Comparison of ENCODE assay signal across 31 cellular contexts in the genomic region with DNA sequence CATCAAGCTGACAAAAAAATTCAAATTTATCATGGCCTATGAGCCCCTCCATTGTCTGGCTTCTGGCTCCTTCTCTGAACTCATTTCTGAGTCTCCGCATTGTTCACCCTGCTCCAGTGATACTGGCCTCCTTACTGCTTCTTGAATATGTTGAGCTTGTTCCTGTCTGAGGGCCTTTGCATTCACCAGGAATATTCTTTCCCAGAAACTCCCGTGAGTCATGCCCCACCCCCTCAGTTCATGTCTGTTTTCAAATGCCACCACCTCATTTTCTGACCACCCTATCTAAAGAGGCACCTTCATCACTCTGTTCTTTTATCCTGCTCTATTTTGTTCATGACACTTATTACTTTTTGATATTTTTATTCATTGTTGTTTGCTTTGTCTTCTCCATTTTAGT.
DNase-seq lines count a peak whose midpoint lies in the region; ATAC-seq, FAIRE-seq and TF ChIP-seq lines count a peak whose summit lies in the region.
"Had no signal": no experiment of that assay in that cellular context is flagged by ENCODE, and none has a peak within 500 bp of the region (broad histone marks: within the 10 kb centered on the region; RNA-seq: fewer than 3 reads in every experiment).

No MANE protein-coding gene starts in this region.

- intact Hi-C loops in Panc1 (cut with micrococcal nuclease; ENCODE audit: unreplicated experiment): no loop called here

- H3K36me3 Mint-ChIP-seq in chondrocyte (ENCODE audit: low read depth): peaks cover 6% of the 10 kb centered on the region
- peaks cover 3% of the 10 kb centered on the region for H3K36me3 Mint-ChIP-seq in mesothelial cell of epicardium

- POLR2A ChIA-PET in Panc1 (lab: Charles Lee): no interaction called here

- TF ChIP-seq CTCF in Panc1 (IDR thresholded peaks at IDR 0.05): no peak
- TF ChIP-seq CTCF in chondrocyte (IDR thresholded peaks at IDR 0.05): no peak
- no peak for TF ChIP-seq CTCF in mesothelial cell of epicardium (IDR thresholded peaks at IDR 0.05; ENCODE audit: unreplicated experiment)

- no TSS peak for BruUV-seq in Panc1 (replicated peaks; lab: Mats Ljungman, UMichigan)

- no peaks in the 10 kb centered on the region for H3K27me3 Mint-ChIP-seq in chondrocyte (ENCODE audit: low read depth)
- H3K27me3 Mint-ChIP-seq in mesothelial cell of epicardium (ENCODE audit: low read depth): no peaks in the 10 kb centered on the region
- H3K27me3 Mint-ChIP-seq: activated CD4-positive, alpha-beta T cell treated with anti-CD3 and anti-CD28 coated beads, Interleukin-2, amount 10 ng/mL, durations not matched to agents 24 days and 14 days; activated T-cell treated with anti-CD3 and anti-CD28 coated beads, Interleukin-2, amount 50 U/mL, for 24 hours; CD8-positive, alpha-beta memory T cell; stimulated activated naive CD8-positive, alpha-beta T cell treated with anti-CD3 and anti-CD28 coated beads, Interleukin-15, amount 100 ng/mL, for 72 hours had no signal

- H3K4me1 Mint-ChIP-seq in chondrocyte (ENCODE audit: low read depth): peaks cover 67% of the 10 kb centered on the region
- H3K4me1 Mint-ChIP-seq in mesothelial cell of epicardium: peaks cover 44% of the 10 kb centered on the region
- H3K4me1 Mint-ChIP-seq: CD8-positive, alpha-beta memory T cell had no signal

- no peaks in the 10 kb centered on the region for H3K27me3 ChIP-seq in Panc1 (ENCODE audit: control insufficient read depth, insufficient read depth, low read length)
- H3K27me3 ChIP-seq: adrenal gland, gastrocnemius medialis, thyroid gland had no signal

- no peaks in the 10 kb centered on the region for H3K36me3 ChIP-seq in Panc1 (ENCODE audit: control insufficient read depth, insufficient read depth, low read length)
- H3K36me3 ChIP-seq: adrenal gland, cardiac muscle cell, gastrocnemius medialis, thyroid gland had no signal

- H3K4me3 Mint-ChIP-seq in chondrocyte (ENCODE audit: unreplicated experiment) (no peak overlapping the region), mesothelial cell of epicardium (no peak overlapping the region)
- H3K4me3 Mint-ChIP-seq: activated CD4-positive, alpha-beta T cell treated with anti-CD3 and anti-CD28 coated beads, Interleukin-2, amount 10 ng/mL, durations not matched to agents 24 days and 14 days; activated T-cell treated with anti-CD3 and anti-CD28 coated beads, Interleukin-2, amount 50 U/mL, for 24 hours; CD8-positive, alpha-beta memory T cell; stimulated activated naive CD8-positive, alpha-beta T cell treated with anti-CD3 and anti-CD28 coated beads, Interleukin-15, amount 100 ng/mL, for 72 hours had no signal

- ATAC-seq in Panc1 (no peak), GM18907 (IDR thresholded peaks at IDR 0.05; ENCODE audit: unreplicated experiment) (no peak), HG02852 (IDR thresholded peaks at IDR 0.05; ENCODE audit: unreplicated experiment) (no peak)
- ATAC-seq: A549; gastrocnemius medialis; HCT116; left lobe of liver; psoas muscle; Right ventricle myocardium inferior; SK-N-SH treated with all-trans-retinoic acid at 6 μM for 48 hours; stimulated activated naive CD8-positive, alpha-beta T cell treated with anti-CD3 and anti-CD28 coated beads, Interleukin-15, amount 100 ng/mL, for 72 hours had no signal

- FAIRE-seq in H54 (lab: Jason Lieb, UNC): no peak
- FAIRE-seq: A549 had no signal

- no peaks in the 10 kb centered on the region; the same call in 1 of the 2 replicates for H3K4me1 ChIP-seq in Panc1 (ENCODE audit: control insufficient read depth, insufficient read depth, low read length)
- H3K4me1 ChIP-seq: adrenal gland, gastrocnemius medialis, psoas muscle, thyroid gland had no signal

- in situ Hi-C loops in Panc1 (cut with HindIII; ENCODE audit: low pct_unique_long_range_greater_than_20kb, low sequenced_read_pairs): no loop called here

- CTCF ChIA-PET in Panc1 (lab: Charles Lee): no interaction called here

- H3K27ac Mint-ChIP-seq in chondrocyte (ENCODE audit: unreplicated experiment) (peak overlapping the region; percentile 80), mesothelial cell of epicardium (peak overlapping the region; percentile 44)
- H3K27ac Mint-ChIP-seq: activated CD4-positive, alpha-beta T cell treated with anti-CD3 and anti-CD28 coated beads, Interleukin-2, amount 10 ng/mL, durations not matched to agents 24 days and 14 days; activated T-cell treated with anti-CD3 and anti-CD28 coated beads, Interleukin-2, amount 50 U/mL, for 24 hours had no signal

- no peak overlapping the region for H3K4me3 ChIP-seq in Panc1 (ENCODE audit: low read depth in 2 of 2, low read length in 2 of 2)
- H3K4me3 ChIP-seq: A549, adrenal gland, cardiac muscle cell, coronary artery, gastrocnemius medialis, psoas muscle, thyroid gland had no signal

- TF ChIP-seq POLR2A in H54 (IDR thresholded peaks at IDR 0.05; ENCODE audit: low read depth, low read length): no peak

- H3K27ac ChIP-seq in Panc1 (ENCODE audit: low read length): peak overlapping the region; percentile 11; the same call in 1 of the 2 replicates
- H3K27ac ChIP-seq: adrenal gland, cardiac muscle cell, coronary artery, gastrocnemius medialis, psoas muscle, thyroid gland, VCaP had no signal

- H3K9me3 Mint-ChIP-seq in chondrocyte (ENCODE audit: low read depth) (peaks cover 7% of the 10 kb centered on the region), mesothelial cell of epicardium (peaks cover 14% of the 10 kb centered on the region)
- H3K9me3 Mint-ChIP-seq: activated T-cell treated with anti-CD3 and anti-CD28 coated beads, Interleukin-2, amount 50 U/mL, for 24 hours; CD8-positive, alpha-beta memory T cell; stimulated activated naive CD8-positive, alpha-beta T cell treated with anti-CD3 and anti-CD28 coated beads, Interleukin-15, amount 100 ng/mL, for 72 hours had no signal

- H3K9me3 ChIP-seq in Panc1 (ENCODE audit: control insufficient read depth, insufficient read depth, low read depth, low read length): no peaks in the 10 kb centered on the region
- H3K9me3 ChIP-seq: A549, adrenal gland, gastrocnemius medialis, psoas muscle, thyroid gland had no signal

- DNase-seq in COLO829 (ENCODE audit: low spot score) (peak; percentile 17), Panc1 (ENCODE audit: low read depth, low spot score) (no peak), chondrocyte (ENCODE audit: low spot score) (no peak), mesothelial cell of epicardium (ENCODE audit: low spot score in 2 of 2, unreplicated experiment in 2 of 2) (no peak), H54 (ENCODE audit: insufficient read length, low spot score) (no peak), AG08395 (ENCODE audit: low spot score) (no peak)
- DNase-seq: activated CD4-positive, alpha-beta T cell treated with anti-CD3 and anti-CD28 coated beads, Interleukin-2, amount 10 ng/mL, durations not matched to agents 24 days and 14 days; activated naive CD4-positive, alpha-beta T cell; activated T-cell treated with anti-CD3 and anti-CD28 coated beads, Interleukin-2, amount 50 U/mL, for 24 hours; adrenal gland; CD8-positive, alpha-beta memory T cell; effector memory CD4-positive, alpha-beta T cell; gastrocnemius medialis; GDM1; hippocampal formation; MV-4-11; NCI-H146; NCI-H510A; psoas muscle; stimulated activated naive CD8-positive, alpha-beta T cell treated with anti-CD3 and anti-CD28 coated beads, Interleukin-15, amount 100 ng/mL, for 72 hours; thyroid gland had no signal
